In genomic region chr1:99115231-99115630, GRCh38 we compare ENCODE assay signal across 21 cellular contexts.
"Had no signal": no experiment of that assay in that cellular context is flagged by ENCODE, and none has a peak within 500 bp of the region (broad histone marks: within the 10 kb centered on the region; RNA-seq: fewer than 3 reads in every experiment).

No MANE protein-coding gene starts in this region.

- H3K4me3 ChIP-seq: colonic mucosa, esophagus squamous epithelium, gastrocnemius medialis, heart right ventricle, left lung, lower lobe of right lung, mucosa of descending colon had no signal

- H3K27me3 ChIP-seq: colonic mucosa, esophagus squamous epithelium, gastrocnemius medialis, heart right ventricle, left lung had no signal

- H3K9me3 ChIP-seq: colonic mucosa, esophagus squamous epithelium, gastrocnemius medialis, left lung, mucosa of descending colon had no signal

- H3K27ac ChIP-seq: colonic mucosa, epithelial cell of prostate, esophagus squamous epithelium, gastrocnemius medialis, heart right ventricle, left lung, lower lobe of right lung had no signal

- H3K4me1 ChIP-seq: colonic mucosa, esophagus squamous epithelium, gastrocnemius medialis, heart right ventricle, left lung, lower lobe of right lung had no signal

- DNase-seq: colonic mucosa; cortex of kidney; effector CD8-positive, alpha-beta T cell; effector memory CD8-positive, alpha-beta T cell; endodermal cell; erythroblast; esophagus squamous epithelium; foreskin melanocyte; gastrocnemius medialis; glutamatergic neuron; head of caudate nucleus; heart right ventricle; hippocampal formation; left cardiac atrium; left lung; left ventricle myocardium superior; lower lobe of right lung; mesenchymal stem cell; mucosa of descending colon; naive B cell had no signal

- H3K36me3 ChIP-seq: colonic mucosa, esophagus squamous epithelium, gastrocnemius medialis, heart right ventricle, left lung, lower lobe of right lung had no signal
